ENCODE assay signal across 9 cellular contexts in the genomic region with DNA sequence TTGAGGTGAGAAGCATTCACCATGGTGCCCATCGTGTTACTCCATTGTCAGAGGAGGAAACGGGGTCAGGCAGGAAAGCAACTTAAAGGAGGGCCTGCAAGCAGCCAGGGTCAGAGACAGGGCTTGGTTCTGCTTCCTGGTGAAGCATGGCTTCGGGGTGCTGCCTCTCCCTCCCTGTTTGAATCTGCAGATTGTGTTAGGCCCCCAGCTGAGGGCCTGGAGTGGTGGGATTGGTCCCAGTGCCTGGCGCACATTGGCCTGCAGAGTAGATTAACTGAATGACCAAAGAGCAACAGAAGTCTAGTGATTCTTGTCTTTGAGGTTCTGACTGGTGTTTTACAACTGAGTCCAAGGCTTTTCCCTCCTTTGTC. TPM values are rescaled to one million over a fixed set of nuclear protein-coding genes. Genes with fewer than 3 reads are reported as not detected.
DNase-seq lines count a peak whose midpoint lies in the region; ATAC-seq and TF ChIP-seq lines count a peak whose summit lies in the region.
"Had no signal": no experiment of that assay in that cellular context is flagged by ENCODE, and none has a peak within 500 bp of the region (broad histone marks: within the 10 kb centered on the region; RNA-seq: fewer than 3 reads in every experiment).

No MANE protein-coding gene starts in this region.

- no peaks in the 10 kb centered on the region for H3K9me3 ChIP-seq in BLaER1 treated with 17β-estradiol and CSF1 and Interleukin-3, amounts not matched to agents 10 nM and 100 nM (replicated peaks in 1 of 11)
- no peaks in the 10 kb centered on the region for H3K9me3 ChIP-seq in lower lobe of right lung

- H3K36me3 ChIP-seq in BLaER1 treated with 17β-estradiol and CSF1 and Interleukin-3, amounts not matched to agents 10 nM and 100 nM = peaks cover 0 to 25% (median 7%) of the 10 kb centered on the region in 11 experiments; a peak in 10 of 22 replicates
- no peaks in the 10 kb centered on the region for H3K36me3 ChIP-seq in lower lobe of right lung

- ATAC-seq in lower lobe of right lung (no peak), HG02840 (IDR thresholded peaks at IDR 0.05; ENCODE audit: low FRiP score, unreplicated experiment) (no peak)

- peak overlapping the region; percentile 74 to 99 (median 94) for H3K4me2 ChIP-seq in BLaER1 treated with 17β-estradiol and CSF1 and Interleukin-3, amounts not matched to agents 10 nM and 100 nM

- CTCF ChIA-PET in RWPE1 (lab: Yijun Ruan, JAX) = interaction anchor here (2.2 to 3.2 kb wide), 2 partner anchors 51 to 64 kb away, joined by 13 to 19 read pairs; no protein-coding TSS in a partner anchor

- intact Hi-C loops in lower lobe of right lung (cut with DNase I) = no loop called here

- peaks cover 28 to 45% (median 31%) of the 10 kb centered on the region in 10 experiments for H3K4me1 ChIP-seq in BLaER1 treated with 17β-estradiol and CSF1 and Interleukin-3, amounts not matched to agents 10 nM and 100 nM
- H3K4me1 ChIP-seq in lower lobe of right lung = peaks cover 34% of the 10 kb centered on the region

- TF ChIP-seq CTCF in RWPE1 (conservative IDR thresholded peaks at IDR 0.05; ENCODE audit: low read depth) (no peak), lower lobe of right lung (IDR thresholded peaks at IDR 0.05) (no peak)

- H3K4me3 ChIP-seq in BLaER1 treated with 17β-estradiol and CSF1 and Interleukin-3, amounts not matched to agents 10 nM and 100 nM = peak overlapping the region in 6 of 10 experiments; percentile 24 to 92 (median 83); a peak in 6 of 20 replicates
- H3K4me3 ChIP-seq in lower lobe of right lung = no peak overlapping the region

- peaks cover 27 to 56% (median 47%) of the 10 kb centered on the region in 11 experiments; a peak in 21 of 22 replicates for H4K20me1 ChIP-seq in BLaER1 treated with 17β-estradiol and CSF1 and Interleukin-3, amounts not matched to agents 10 nM and 100 nM

- no peak for DNase-seq in RWPE1 (ENCODE audit: low spot score)
- DNase-seq in lower lobe of right lung = no peak
- DNase-seq in NCI-H146 (lab: John Stamatoyannopoulos, UW) = no peak
- no peak for DNase-seq in cerebellum (ENCODE audit: low spot score)
- DNase-seq: central memory CD4-positive, alpha-beta T cell; hippocampal formation; Right ventricle myocardium superior had no signal

- POLR2A ChIA-PET in RWPE1 (lab: Yijun Ruan, JAX; ENCODE audit: low non-redundant PET) = interaction anchor here (0.7 kb wide), 1 partner anchor 20 kb away, joined by 3 read pairs; no protein-coding TSS in a partner anchor

- peak overlapping the region; percentile 4 to 96 (median 44); a peak in 18 of 22 replicates for H3K9ac ChIP-seq in BLaER1 treated with 17β-estradiol and CSF1 and Interleukin-3, amounts not matched to agents 10 nM and 100 nM

- H3K27me3 ChIP-seq in BLaER1 treated with 17β-estradiol and CSF1 and Interleukin-3, amounts not matched to agents 10 nM and 100 nM = no peaks in the 10 kb centered on the region
- H3K27me3 ChIP-seq in lower lobe of right lung (ENCODE audit: low read depth) = no peaks in the 10 kb centered on the region

- H3K27ac ChIP-seq in BLaER1 treated with 17β-estradiol and CSF1 and Interleukin-3, amounts not matched to agents 10 nM and 100 nM = peak overlapping the region in 8 of 11 experiments; percentile 10 to 52 (median 19); a peak in 12 of 22 replicates
- H3K27ac ChIP-seq in RWPE1 = peak overlapping the region; percentile 96
- peak overlapping the region; percentile 18 for H3K27ac ChIP-seq in lower lobe of right lung

RNA-seq across cellular contexts. Expression of a gene that starts 4.0 kb away (rescaled TPM):
- total RNA-seq in lower lobe of right lung = 9.8 TPM
- total RNA-seq in cerebellum = 8.5 TPM

RNA-seq across cellular contexts. Expression of a gene that starts 17.6 kb away (rescaled TPM):
- total RNA-seq in lower lobe of right lung (17.3 TPM), cerebellum (21.0 TPM)

RNA-seq across cellular contexts. Expression of a gene that starts 31.9 kb away (rescaled TPM):
- total RNA-seq in lower lobe of right lung (15.6 TPM), cerebellum (13.5 TPM)

RNA-seq across cellular contexts. Expression of a gene that starts 38.8 kb away (rescaled TPM):
- total RNA-seq in lower lobe of right lung (11.6 TPM), cerebellum (6.3 TPM)

RNA-seq across cellular contexts. Expression of a gene that starts 51.2 kb away (rescaled TPM):
- total RNA-seq in lower lobe of right lung (13.9 TPM), cerebellum (7.1 TPM)

Comparison
In these comparisons a context has a peak if more than half of its experiments do, and no peak if none do; other contexts are left out.
1. H3K27ac ChIP-seq: peak in every context shown above with its lines; median percentile 96 in RWPE1; 19 in BLaER1 treated with 17β-estradiol and CSF1 and Interleukin-3, amounts not matched to agents 10 nM and 100 nM; 18 in lower lobe of right lung.